ENCODE assay signal across 28 cellular contexts in genomic region chr3:126308394-126309125, GRCh38. TPM values are rescaled to one million over a fixed set of nuclear protein-coding genes. Genes with fewer than 3 reads are reported as not detected.
"Had no signal": no experiment of that assay in that cellular context is flagged by ENCODE, and none has a peak within 500 bp of the region (broad histone marks: within the 10 kb centered on the region; RNA-seq: fewer than 3 reads in every experiment).

No MANE protein-coding gene starts in this region.

- H3K4me1 Mint-ChIP-seq: activated CD4-positive, alpha-beta memory T cell treated with anti-CD3 and anti-CD28 coated beads, Interleukin-2, amount 10 ng/mL, durations not matched to agents 7 days and 5 days; activated CD4-positive, alpha-beta T cell treated with anti-CD3 and anti-CD28 coated beads, Interleukin-2, amount 10 ng/mL, durations not matched to agents 7 days and 5 days; activated naive CD4-positive, alpha-beta T cell treated with anti-CD3 and anti-CD28 coated beads, Interleukin-2, amount 50 U/mL, for 24 hours; activated naive CD8-positive, alpha-beta T cell treated with anti-CD3 and anti-CD28 coated beads, Interleukin-2, amount 50 U/mL, for 24 hours; mesothelial cell of epicardium; naive B cell; stimulated activated memory B cell treated with anti-CD40 and anti-IgM and Interleukin-4, amounts not matched to agents 10 μg/mL and 1 μg/mL and 100 μg/mL, for 72 hours; stimulated activated naive CD8-positive, alpha-beta T cell treated with anti-CD3 and anti-CD28 coated beads, Interleukin-15, amount 100 ng/mL, for 72 hours; T-helper 17 cell had no signal

- H3K4me1 ChIP-seq: foreskin keratinocyte, heart right ventricle, left ventricle myocardium inferior, upper lobe of left lung, vagina had no signal

- H3K27ac ChIP-seq: foreskin keratinocyte, heart right ventricle, left ventricle myocardium inferior, skin epidermis, upper lobe of left lung, vagina had no signal

- H3K4me3 ChIP-seq: heart right ventricle, left ventricle myocardium inferior, skin epidermis, upper lobe of left lung, vagina had no signal

- ATAC-seq: activated naive CD8-positive, alpha-beta T cell treated with anti-CD3 and anti-CD28 coated beads, Interleukin-2, amount 50 U/mL, for 24 hours; esophagus mucosa; foreskin keratinocyte; sciatic nerve; stimulated activated memory B cell treated with anti-CD40 and anti-IgM and Interleukin-4, amounts not matched to agents 10 μg/mL and 1 μg/mL and 100 μg/mL, for 72 hours; stimulated activated naive CD8-positive, alpha-beta T cell treated with anti-CD3 and anti-CD28 coated beads, Interleukin-15, amount 100 ng/mL, for 72 hours; T-helper 17 cell had no signal

- H3K36me3 ChIP-seq: heart right ventricle, left ventricle myocardium inferior, upper lobe of left lung, vagina had no signal

- H3K27ac Mint-ChIP-seq: activated CD4-positive, alpha-beta memory T cell treated with anti-CD3 and anti-CD28 coated beads, Interleukin-2, amount 10 ng/mL, durations not matched to agents 7 days and 5 days; activated CD4-positive, alpha-beta T cell treated with anti-CD3 and anti-CD28 coated beads, Interleukin-2, amount 10 ng/mL, durations not matched to agents 7 days and 5 days; activated naive CD4-positive, alpha-beta T cell treated with anti-CD3 and anti-CD28 coated beads, Interleukin-2, amount 50 U/mL, for 24 hours; activated naive CD8-positive, alpha-beta T cell treated with anti-CD3 and anti-CD28 coated beads, Interleukin-2, amount 50 U/mL, for 24 hours; activated T-helper 2 cell treated with anti-CD3 and anti-CD28 coated beads, Interferon-gamma antibody, Interleukin-2, Interleukin-4, amounts not matched to agents 10 μg/mL and 5 μg/mL and 100 μg/mL, durations not matched to agents 14 hours and 24 hours and 36 hours; mesothelial cell of epicardium; stimulated activated memory B cell treated with anti-CD40 and anti-IgM and Interleukin-4, amounts not matched to agents 10 μg/mL and 1 μg/mL and 100 μg/mL, for 72 hours; T-helper 17 cell had no signal

- H3K27me3 Mint-ChIP-seq: activated CD4-positive, alpha-beta memory T cell treated with anti-CD3 and anti-CD28 coated beads, Interleukin-2, amount 10 ng/mL, durations not matched to agents 7 days and 5 days had no signal

- H3K27me3 ChIP-seq: foreskin keratinocyte, heart right ventricle, upper lobe of left lung, vagina had no signal

- H3K9me3 ChIP-seq: vagina had no signal

- H3K4me3 Mint-ChIP-seq: activated CD4-positive, alpha-beta memory T cell treated with anti-CD3 and anti-CD28 coated beads, Interleukin-2, amount 10 ng/mL, durations not matched to agents 7 days and 5 days; activated CD4-positive, alpha-beta T cell treated with anti-CD3 and anti-CD28 coated beads, Interleukin-2, amount 10 ng/mL, durations not matched to agents 7 days and 5 days; activated naive CD4-positive, alpha-beta T cell treated with anti-CD3 and anti-CD28 coated beads, Interleukin-2, amount 50 U/mL, for 24 hours; activated naive CD8-positive, alpha-beta T cell treated with anti-CD3 and anti-CD28 coated beads, Interleukin-2, amount 50 U/mL, for 24 hours; mesothelial cell of epicardium; naive B cell; stimulated activated memory B cell treated with anti-CD40 and anti-IgM and Interleukin-4, amounts not matched to agents 10 μg/mL and 1 μg/mL and 100 μg/mL, for 72 hours; stimulated activated naive CD8-positive, alpha-beta T cell treated with anti-CD3 and anti-CD28 coated beads, Interleukin-15, amount 100 ng/mL, for 72 hours; T-helper 17 cell had no signal

- H3K9me3 Mint-ChIP-seq: activated CD4-positive, alpha-beta memory T cell treated with anti-CD3 and anti-CD28 coated beads, Interleukin-2, amount 10 ng/mL, durations not matched to agents 7 days and 5 days; activated CD4-positive, alpha-beta T cell treated with anti-CD3 and anti-CD28 coated beads, Interleukin-2, amount 10 ng/mL, durations not matched to agents 7 days and 5 days had no signal

- H3K36me3 Mint-ChIP-seq: activated naive CD4-positive, alpha-beta T cell treated with anti-CD3 and anti-CD28 coated beads, Interleukin-2, amount 50 U/mL, for 24 hours; mesothelial cell of epicardium; stimulated activated memory B cell treated with anti-CD40 and anti-IgM and Interleukin-4, amounts not matched to agents 10 μg/mL and 1 μg/mL and 100 μg/mL, for 72 hours had no signal

- DNase-seq: activated CD4-positive, alpha-beta memory T cell treated with anti-CD3 and anti-CD28 coated beads, Interleukin-2, amount 10 ng/mL, durations not matched to agents 7 days and 5 days; activated CD4-positive, alpha-beta T cell treated with anti-CD3 and anti-CD28 coated beads for 1 hour; activated CD4-positive, alpha-beta T cell treated with anti-CD3 and anti-CD28 coated beads, Interleukin-2, amount 10 ng/mL, durations not matched to agents 7 days and 5 days; activated naive CD8-positive, alpha-beta T cell treated with anti-CD3 and anti-CD28 coated beads, Interleukin-2, amount 50 U/mL, for 24 hours; activated T-cell treated with anti-CD3 and anti-CD28 coated beads, Interleukin-2, amount 50 U/mL, for 48 hours; amygdala; caudate nucleus; cortex of kidney; foreskin keratinocyte; heart right ventricle; left ventricle myocardium inferior; naive B cell; occipital lobe; stimulated activated CD4-positive, alpha-beta T cell treated with anti-CD3 and anti-CD28 coated beads, Interleukin-4, amount 100 ng/mL, for 4 hours; stimulated activated CD8-positive, alpha-beta memory T cell treated with anti-CD3 and anti-CD28 coated beads, Interleukin-4, amount 100 ng/mL, for 48 hours; stimulated activated naive CD8-positive, alpha-beta T cell treated with anti-CD3 and anti-CD28 coated beads, Interleukin-15, amount 100 ng/mL, for 72 hours; substantia nigra; T-helper 17 cell; T1000 had no signal

RNA-seq across cellular contexts. Expression of gene KLF15, which starts 48.6 kb away (rescaled TPM):
- total RNA-seq: activated CD4-positive, alpha-beta memory T cell treated with anti-CD3 and anti-CD28 coated beads, Interleukin-2, amount 10 ng/mL, durations not matched to agents 7 days and 5 days; activated CD4-positive, alpha-beta T cell treated with anti-CD3 and anti-CD28 coated beads, Interleukin-2, amount 10 ng/mL, durations not matched to agents 7 days and 5 days had no signal
- polyA plus RNA-seq: foreskin keratinocyte had no signal
